Comparison of ENCODE assay signal across 10 cellular contexts in the genomic region with DNA sequence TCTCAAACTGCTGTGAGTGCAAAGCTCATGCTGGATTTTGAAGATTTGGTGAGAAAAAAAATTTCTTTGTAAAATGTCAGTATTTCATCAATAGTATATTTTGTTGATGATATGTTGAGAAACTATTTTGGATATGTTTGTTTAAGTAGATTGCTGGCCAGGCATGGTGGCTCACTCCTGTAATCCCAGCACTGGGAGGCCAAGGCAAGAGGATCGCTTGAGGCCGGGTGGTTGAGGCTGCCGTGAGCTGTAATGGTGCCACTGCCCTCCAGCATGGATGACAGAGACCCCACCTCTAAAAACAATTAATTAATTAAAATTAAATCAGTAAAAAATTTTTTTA. TPM values are rescaled to one million over a fixed set of nuclear protein-coding genes. Genes with fewer than 3 reads are reported as not detected.
A peak's percentile ranks its signal among the peaks of the same experiment; 100 is the strongest.
DNase-seq lines count a peak whose midpoint lies in the region; ATAC-seq and TF ChIP-seq lines count a peak whose summit lies in the region.
"Had no signal": no experiment of that assay in that cellular context is flagged by ENCODE, and none has a peak within 500 bp of the region (broad histone marks: within the 10 kb centered on the region; RNA-seq: fewer than 3 reads in every experiment).

No MANE protein-coding gene starts in this region.

- peaks cover 71% of the 10 kb centered on the region for H3K4me1 Mint-ChIP-seq in activated T-cell treated with anti-CD3 and anti-CD28 coated beads, Interleukin-2, amount 50 U/mL, for 24 hours (ENCODE audit: low read depth)
- H3K4me1 Mint-ChIP-seq in memory B cell = peaks cover 29% of the 10 kb centered on the region

- ATAC-seq in memory B cell (ENCODE audit: low read depth) = no peak
- no peak for ATAC-seq in GM21529 (IDR thresholded peaks at IDR 0.05; ENCODE audit: unreplicated experiment)
- no peak for ATAC-seq in GM18873 (IDR thresholded peaks at IDR 0.05; ENCODE audit: low FRiP score, unreplicated experiment)
- no peak for ATAC-seq in GM19395 (IDR thresholded peaks at IDR 0.05; ENCODE audit: unreplicated experiment)

- H3K4me3 Mint-ChIP-seq in activated T-cell treated with anti-CD3 and anti-CD28 coated beads, Interleukin-2, amount 50 U/mL, for 24 hours = peak overlapping the region; percentile 67
- peak overlapping the region; percentile 67 for H3K4me3 Mint-ChIP-seq in memory B cell

- no peaks in the 10 kb centered on the region for H3K9me3 ChIP-seq in suprapubic skin

- no peaks in the 10 kb centered on the region for H3K9me3 Mint-ChIP-seq in activated T-cell treated with anti-CD3 and anti-CD28 coated beads, Interleukin-2, amount 50 U/mL, for 24 hours
- H3K9me3 Mint-ChIP-seq in memory B cell = no peaks in the 10 kb centered on the region

- TF ChIP-seq CTCF in suprapubic skin (IDR thresholded peaks at IDR 0.05) = no peak

- peak overlapping the region; percentile 96 for H3K27ac Mint-ChIP-seq in activated T-cell treated with anti-CD3 and anti-CD28 coated beads, Interleukin-2, amount 50 U/mL, for 24 hours
- peak overlapping the region; percentile 92 for H3K27ac Mint-ChIP-seq in memory B cell

- no peak for TF ChIP-seq POLR2A in suprapubic skin (IDR thresholded peaks at IDR 0.05)

- H3K36me3 ChIP-seq in suprapubic skin = no peaks in the 10 kb centered on the region

- H3K4me1 ChIP-seq in suprapubic skin = peaks cover 38% of the 10 kb centered on the region

- DNase-seq in activated T-cell treated with anti-CD3 and anti-CD28 coated beads, Interleukin-2, amount 50 U/mL, for 24 hours = no peak
- no peak for DNase-seq in activated T-cell treated with anti-CD3 and anti-CD28 coated beads, Interleukin-2, amount 50 U/mL, for 1 hour
- no peak for DNase-seq in memory B cell (ENCODE audit: low spot score in 2 of 2)
- DNase-seq in suprapubic skin (ENCODE audit: low spot score in 2 of 2) = no peak
- DNase-seq: NK-92 treated with Interleukin-12 subunit alpha and Interleukin-12 subunit beta, amount 100 ng/mL, for 24 hours had no signal

- no peaks in the 10 kb centered on the region for H3K27me3 Mint-ChIP-seq in activated T-cell treated with anti-CD3 and anti-CD28 coated beads, Interleukin-2, amount 50 U/mL, for 24 hours
- no peaks in the 10 kb centered on the region for H3K27me3 Mint-ChIP-seq in memory B cell

- H3K27ac ChIP-seq in adipose tissue (ENCODE audit: low read depth, low read length) = peak overlapping the region; percentile 98
- peak overlapping the region; percentile 90 for H3K27ac ChIP-seq in suprapubic skin

- H3K27me3 ChIP-seq in suprapubic skin = no peaks in the 10 kb centered on the region

- TF ChIP-seq EP300 in suprapubic skin (IDR thresholded peaks at IDR 0.05) = no peak

- no peak overlapping the region for H3K4me3 ChIP-seq in suprapubic skin

- no peaks in the 10 kb centered on the region for H3K36me3 Mint-ChIP-seq in activated T-cell treated with anti-CD3 and anti-CD28 coated beads, Interleukin-2, amount 50 U/mL, for 24 hours (ENCODE audit: low read depth)
- no peaks in the 10 kb centered on the region for H3K36me3 Mint-ChIP-seq in memory B cell

- WGBS in adipose tissue, 3 donors = 94 to 100% (median 98%) methylated on average over 3 of the region's 3 CpGs
- WGBS in suprapubic skin = 95% methylated on average over 3 of the region's 3 CpGs

RNA-seq across cellular contexts. Expression of a gene that starts 6.9 kb away (rescaled TPM):
- polyA plus RNA-seq in adipose tissue = 1,000 to 10,000 TPM in 2 of 3 donors, 100 to 1,000 TPM in 1; 569 to 2,459 (median 1,570) TPM
- total RNA-seq in suprapubic skin = 100 to 1,000 TPM in 2 of 4 donors, 10 to 100 TPM in 2; 69.6 to 160 (median 110) TPM

RNA-seq across cellular contexts. Expression of a gene that starts 13.7 kb away (rescaled TPM):
- polyA plus RNA-seq in adipose tissue = 100 to 1,000 TPM in 2 of 3 donors, 10 to 100 TPM in 1; 84.7 to 356 (median 325) TPM
- total RNA-seq in suprapubic skin = 100 to 1,000 TPM in 1 of 4 donors, 10 to 100 TPM in 3; 50.7 to 128 (median 67.6) TPM

RNA-seq across cellular contexts. Expression of a gene that starts 19.9 kb away (rescaled TPM):
- 1,000 to 10,000 TPM in 2 of 3 donors, 100 to 1,000 TPM in 1; 208 to 1,862 (median 1,191) TPM for polyA plus RNA-seq in adipose tissue
- 10 to 100 TPM; 25.6 to 84.1 (median 45.1) TPM for total RNA-seq in suprapubic skin

RNA-seq across cellular contexts. Expression of a gene that starts 28.2 kb away (rescaled TPM):
- under 1 TPM in 1 of 3 donors, not detected in 2; 0.35 TPM for polyA plus RNA-seq in adipose tissue
- not detected for total RNA-seq in suprapubic skin
- total RNA-seq: kidney epithelial cell had no signal

RNA-seq across cellular contexts. Expression of a gene that starts 38.6 kb away (rescaled TPM):
- polyA plus RNA-seq in adipose tissue = 100 to 1,000 TPM in 1 of 3 donors, 10 to 100 TPM in 2; 28.8 to 335 (median 51.2) TPM
- 10 to 100 TPM in 2 of 4 donors, 1 to 10 TPM in 2; 3.5 to 22.0 (median 8.1) TPM for total RNA-seq in suprapubic skin
